ENCODE assay signal across 10 cellular contexts in the genomic region with DNA sequence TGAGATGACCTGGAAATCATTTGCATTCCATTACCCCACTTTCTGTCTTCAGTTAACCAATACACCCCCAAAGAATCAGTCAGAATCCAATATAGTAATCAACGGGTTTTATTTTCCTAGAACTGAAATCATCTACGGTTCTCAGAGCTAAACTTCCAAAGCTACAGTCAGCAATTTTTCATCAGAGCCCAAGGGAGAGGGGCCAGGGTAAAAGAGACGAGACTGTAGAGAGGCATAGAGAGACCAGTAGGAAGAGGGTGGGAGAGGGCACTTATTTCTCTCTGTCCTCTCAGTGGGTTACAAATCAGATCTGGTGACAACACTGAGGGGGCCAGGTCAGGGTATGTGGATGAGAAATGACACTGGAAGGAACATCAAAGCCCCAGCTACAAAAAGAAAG. TPM values are rescaled to one million over a fixed set of nuclear protein-coding genes. Genes with fewer than 3 reads are reported as not detected.
A peak's percentile ranks its signal among the peaks of the same experiment; 100 is the strongest.
DNase-seq lines count a peak whose midpoint lies in the region; ATAC-seq, FAIRE-seq and TF ChIP-seq lines count a peak whose summit lies in the region.
"Had no signal": no experiment of that assay in that cellular context is flagged by ENCODE, and none has a peak within 500 bp of the region (broad histone marks: within the 10 kb centered on the region; RNA-seq: fewer than 3 reads in every experiment).

No MANE protein-coding gene starts in this region.

- no peak for TF ChIP-seq RAD21 in A549 (conservative IDR thresholded peaks at IDR 0.05 in 1 of 2, IDR thresholded peaks at IDR 0.05 in 1 of 2)

- H3K4me3 ChIP-seq in A549 (no peak overlapping the region), HUES48 (ENCODE audit: low read depth, low read length) (no peak overlapping the region)

- no peaks in the 10 kb centered on the region for H3K27me3 Mint-ChIP-seq in activated naive CD8-positive, alpha-beta T cell treated with anti-CD3 and anti-CD28 coated beads, Interleukin-2, amount 50 U/mL, for 24 hours
- no peaks in the 10 kb centered on the region for H3K27me3 Mint-ChIP-seq in naive B cell

- no peak overlapping the region for H3K9ac ChIP-seq in HUES48 (ENCODE audit: low read depth, low read length)

- no peaks in the 10 kb centered on the region for H3K27me3 ChIP-seq in HUES48 (ENCODE audit: control insufficient read depth, insufficient read depth, low read length)

- H3K9me3 Mint-ChIP-seq in activated naive CD8-positive, alpha-beta T cell treated with anti-CD3 and anti-CD28 coated beads, Interleukin-2, amount 50 U/mL, for 24 hours, result no peaks in the 10 kb centered on the region
- H3K9me3 Mint-ChIP-seq in naive B cell, result no peaks in the 10 kb centered on the region

- POLR2A ChIA-PET in A549 (lab: Yijun Ruan, JAX), result interaction anchor here (3.5 kb wide), 1 partner anchor 10 kb away, joined by 50 read pairs; a partner anchor contains a TSS

- TF ChIP-seq POLR2A in A549 (IDR thresholded peaks at IDR 0.05; ENCODE audit: low read length), result no peak

- CTCF ChIA-PET in A549 (lab: Yijun Ruan, JAX), result interaction anchor here (0.7 to 10.5 kb wide), 3 partner anchors 16 to 52 kb away, joined by 3 to 130 read pairs (median 3); a partner anchor contains a TSS

- peak overlapping the region; percentile 98 for H3K27ac Mint-ChIP-seq in activated naive CD8-positive, alpha-beta T cell treated with anti-CD3 and anti-CD28 coated beads, Interleukin-2, amount 50 U/mL, for 24 hours
- peak overlapping the region in 5 of 6 donors; percentile 8 to 98 (median 83) for H3K27ac Mint-ChIP-seq in naive B cell

- ATAC-seq in A549 (no peak), naive B cell (ENCODE audit: low read depth in 2 of 2) (no peak), HG02759 (IDR thresholded peaks at IDR 0.05; ENCODE audit: unreplicated experiment) (no peak), GM21360 (IDR thresholded peaks at IDR 0.05; ENCODE audit: unreplicated experiment) (no peak), HG03135 (IDR thresholded peaks at IDR 0.05; ENCODE audit: unreplicated experiment) (no peak), HG03095 (IDR thresholded peaks at IDR 0.05; ENCODE audit: unreplicated experiment) (no peak)
- ATAC-seq in activated naive CD8-positive, alpha-beta T cell treated with anti-CD3 and anti-CD28 coated beads, Interleukin-2, amount 50 U/mL, for 24 hours, result no peak

- 81% methylated on average over 3 of the region's 3 CpGs for WGBS in A549 (ENCODE audit: missing lambda C conversion rate)

- peaks cover 42% of the 10 kb centered on the region for H3K36me3 ChIP-seq in HUES48 (ENCODE audit: control insufficient read depth, insufficient read depth, low read length)

- H3K27ac ChIP-seq in A549 (peak overlapping the region in 1 of 2 experiments; percentile 86; a peak in 4 of 6 replicates), HUES48 (ENCODE audit: low read depth, low read length) (peak overlapping the region; percentile 88)

- no peak for FAIRE-seq in A549 (lab: Jason Lieb, UNC)

- peak overlapping the region; percentile 76 for H3K4me2 ChIP-seq in A549

- peaks cover 57% of the 10 kb centered on the region for H3K36me3 Mint-ChIP-seq in activated naive CD8-positive, alpha-beta T cell treated with anti-CD3 and anti-CD28 coated beads, Interleukin-2, amount 50 U/mL, for 24 hours (ENCODE audit: low read depth)
- peaks cover 0 to 30% of the 10 kb centered on the region in 2 donors for H3K36me3 Mint-ChIP-seq in naive B cell

- DNase-seq in A549 (ENCODE audit: low read depth in 1 of 2, low spot score in 1 of 2), result no peak
- DNase-seq in activated naive CD8-positive, alpha-beta T cell treated with anti-CD3 and anti-CD28 coated beads, Interleukin-2, amount 50 U/mL, for 24 hours, result no peak
- no peak for DNase-seq in naive B cell
- DNase-seq: NCI-H748 treated with DMSO at 0.1 percent for 48 hours, nucleus accumbens had no signal

- TF ChIP-seq CTCF in A549 (IDR thresholded peaks at IDR 0.05), result no peak

- H3K4me1 ChIP-seq in A549 (peaks cover 35% of the 10 kb centered on the region), HUES48 (ENCODE audit: control insufficient read depth, insufficient read depth, low read length) (peaks cover 23% of the 10 kb centered on the region)

- peaks cover 59% of the 10 kb centered on the region for H3K4me1 Mint-ChIP-seq in activated naive CD8-positive, alpha-beta T cell treated with anti-CD3 and anti-CD28 coated beads, Interleukin-2, amount 50 U/mL, for 24 hours
- peaks cover 39 to 50% (median 44%) of the 10 kb centered on the region in 3 donors for H3K4me1 Mint-ChIP-seq in naive B cell

- no peak for TF ChIP-seq EP300 in A549 (IDR thresholded peaks at IDR 0.05)

- H3K9me3 ChIP-seq in A549 (no peaks in the 10 kb centered on the region), HUES48 (ENCODE audit: control insufficient read depth, insufficient read depth, low read length) (no peaks in the 10 kb centered on the region)

- H3K4me3 Mint-ChIP-seq in activated naive CD8-positive, alpha-beta T cell treated with anti-CD3 and anti-CD28 coated beads, Interleukin-2, amount 50 U/mL, for 24 hours, result peak overlapping the region; percentile 96
- H3K4me3 Mint-ChIP-seq in naive B cell, result peak overlapping the region in 6 of 8 donors; percentile 31 to 100 (median 97)

TF ChIP-seq in A549, 52 proteins besides CTCF, POLR2A, EP300 and RAD21:
- TF ChIP-seq ZNF302 (CRISPR knock-in tag; IDR thresholded peaks at IDR 0.05) (no peak), MAFK (IDR thresholded peaks at IDR 0.05; ENCODE audit: partially characterized antibody) (peak; percentile 60)

RNA-seq across cellular contexts. Expression of a gene that starts 1.1 kb away (rescaled TPM):
- polyA plus RNA-seq in A549 (2011; rRNA removed) (170 and 246 TPM in 2 replicates), A549 (2017; fragmentation: RNase III; extraction: RNeasy Plus Mini Kit Qiagen cat#74134 plus additional on column Dnase treatment) (195 to 207 TPM (median 198 TPM) in 3 replicates), naive B cell (ENCODE audit: low read depth in 6 of 6) (100 to 1,000 TPM in 1 of 6 donors, 10 to 100 TPM in 5; 70.7 to 117 (median 76.1) TPM)
- polyA plus RNA-seq in A549 (2012; cell fraction: cytosol; rRNA removed), result 174 and 183 TPM in 2 replicates
- polyA plus RNA-seq in A549 (2012; cell fraction: nucleus; rRNA removed), result 74.5 and 122 TPM in 2 replicates
- 53.9 and 86.1 TPM in 2 replicates for polyA minus RNA-seq in A549 (2011; rRNA and poly(A)+ RNA removed)

RNA-seq across cellular contexts. Expression of a gene that starts 9.5 kb away (rescaled TPM):
- polyA plus RNA-seq in A549 (2011; rRNA removed) (271 and 299 TPM in 2 replicates), A549 (2017; fragmentation: RNase III; extraction: RNeasy Plus Mini Kit Qiagen cat#74134 plus additional on column Dnase treatment) (404 to 428 TPM (median 419 TPM) in 3 replicates), naive B cell (ENCODE audit: low read depth in 6 of 6) (10 to 100 TPM; 19.6 to 33.8 (median 26.3) TPM)
- 178 and 186 TPM in 2 replicates for polyA plus RNA-seq in A549 (2012; cell fraction: cytosol; rRNA removed)
- 105 and 131 TPM in 2 replicates for polyA plus RNA-seq in A549 (2012; cell fraction: nucleus; rRNA removed)
- 169 and 184 TPM in 2 replicates for polyA minus RNA-seq in A549 (2011; rRNA and poly(A)+ RNA removed)

RNA-seq across cellular contexts. Expression of a gene that starts 13.5 kb away (rescaled TPM):
- polyA plus RNA-seq in A549 (2011; rRNA removed) (42.5 and 55.7 TPM in 2 replicates), A549 (2017; fragmentation: RNase III; extraction: RNeasy Plus Mini Kit Qiagen cat#74134 plus additional on column Dnase treatment) (27.6 to 31.4 TPM (median 29.6 TPM) in 3 replicates), naive B cell (ENCODE audit: low read depth in 6 of 6) (10 to 100 TPM; 14.3 to 35.0 (median 26.3) TPM)
- polyA plus RNA-seq in A549 (2012; cell fraction: cytosol; rRNA removed), result 29.2 and 35.7 TPM in 2 replicates
- 12.5 and 17.9 TPM in 2 replicates for polyA plus RNA-seq in A549 (2012; cell fraction: nucleus; rRNA removed)
- polyA minus RNA-seq in A549 (2011; rRNA and poly(A)+ RNA removed), result 44.0 and 56.0 TPM in 2 replicates

RNA-seq across cellular contexts. Expression of a gene that starts 13.7 kb away (rescaled TPM):
- polyA plus RNA-seq in A549 (2011; rRNA removed) (18.5 and 22.1 TPM in 2 replicates), A549 (2017; fragmentation: RNase III; extraction: RNeasy Plus Mini Kit Qiagen cat#74134 plus additional on column Dnase treatment) (15.7 to 21.7 TPM (median 16.7 TPM) in 3 replicates), naive B cell (ENCODE audit: low read depth in 6 of 6) (10 to 100 TPM in 3 of 6 donors, 1 to 10 TPM in 3; 6.9 to 14.4 (median 9.6) TPM)
- 19.4 and 21.3 TPM in 2 replicates for polyA plus RNA-seq in A549 (2012; cell fraction: cytosol; rRNA removed)
- polyA plus RNA-seq in A549 (2012; cell fraction: nucleus; rRNA removed), result 34.1 and 34.8 TPM in 2 replicates
- polyA minus RNA-seq in A549 (2011; rRNA and poly(A)+ RNA removed), result 19.6 and 21.6 TPM in 2 replicates

RNA-seq across cellular contexts. Expression of a gene that starts 25.3 kb away (rescaled TPM):
- 52.0 and 65.3 TPM in 2 replicates for polyA plus RNA-seq in A549 (2011; rRNA removed)
- polyA plus RNA-seq in A549 (2012; cell fraction: cytosol; rRNA removed), result 54.9 and 62.9 TPM in 2 replicates
- polyA plus RNA-seq in A549 (2012; cell fraction: nucleus; rRNA removed), result 39.8 and 50.8 TPM in 2 replicates
- polyA plus RNA-seq in A549 (2017; fragmentation: RNase III; extraction: RNeasy Plus Mini Kit Qiagen cat#74134 plus additional on column Dnase treatment), result 42.8 to 45.5 TPM (median 44.5 TPM) in 3 replicates
- 98.3 and 148 TPM in 2 replicates for polyA minus RNA-seq in A549 (2011; rRNA and poly(A)+ RNA removed)
- polyA plus RNA-seq in naive B cell (ENCODE audit: low read depth in 6 of 6), result 10 to 100 TPM; 31.9 to 69.4 (median 38.9) TPM
